19 cellular contexts compared by ENCODE assay signal in genomic region chr17:59693582-59693981, GRCh38. TPM values are rescaled to one million over a fixed set of nuclear protein-coding genes. Genes with fewer than 3 reads are reported as not detected.
DNase-seq lines count a peak whose midpoint lies in the region; FAIRE-seq and TF ChIP-seq lines count a peak whose summit lies in the region.
"Had no signal": no experiment of that assay in that cellular context is flagged by ENCODE, and none has a peak within 500 bp of the region (broad histone marks: within the 10 kb centered on the region; RNA-seq: fewer than 3 reads in every experiment).

No MANE protein-coding gene starts in this region.

- no peak for FAIRE-seq in GM12891 (lab: Jason Lieb, UNC)
- no peak for FAIRE-seq in astrocyte (lab: Jason Lieb, UNC)
- FAIRE-seq: GM19239, HTR-8/SVneo had no signal

- TF ChIP-seq CTCF in astrocyte (IDR thresholded peaks at IDR 0.05; ENCODE audit: insufficient read depth, low read depth, low read length) (no peak), neutrophil (IDR thresholded peaks at IDR 0.05) (no peak), endothelial cell (IDR thresholded peaks at IDR 0.05; ENCODE audit: unreplicated experiment) (no peak)

- H3K27ac Mint-ChIP-seq in activated T-cell treated with anti-CD3 and anti-CD28 coated beads, Interleukin-2, amount 50 U/mL, for 24 hours = peak overlapping the region; percentile 52
- H3K27ac Mint-ChIP-seq in astrocyte (ENCODE audit: unreplicated experiment) = peak overlapping the region; percentile 22
- no peak overlapping the region for H3K27ac Mint-ChIP-seq in endothelial cell (ENCODE audit: unreplicated experiment)
- H3K27ac Mint-ChIP-seq: B cell; CD4-positive, CD25-positive, alpha-beta regulatory T cell had no signal

- H3K4me3 ChIP-seq in astrocyte (ENCODE audit: insufficient read depth, low read depth, low read length) = no peak overlapping the region
- no peak overlapping the region for H3K4me3 ChIP-seq in neutrophil (ENCODE audit: low read depth in 1 of 2, low read length in 1 of 2)
- H3K4me3 ChIP-seq: Peyer's patch had no signal

- H3K79me2 ChIP-seq in astrocyte (ENCODE audit: insufficient read depth, low read length) = peaks cover 75% of the 10 kb centered on the region

- H2AFZ ChIP-seq in astrocyte (ENCODE audit: low read depth, low read length) = no peak overlapping the region

- H3K36me3 ChIP-seq in astrocyte (ENCODE audit: insufficient read depth, low read length) (peaks cover 81% of the 10 kb centered on the region), neutrophil (peaks cover 89% of the 10 kb centered on the region)

- H3K9me3 ChIP-seq in astrocyte (ENCODE audit: insufficient read depth, low read depth, low read length) (no peaks in the 10 kb centered on the region), neutrophil (no peaks in the 10 kb centered on the region)
- H3K9me3 ChIP-seq: Peyer's patch had no signal

- no peaks in the 10 kb centered on the region for H3K9me3 Mint-ChIP-seq in activated T-cell treated with anti-CD3 and anti-CD28 coated beads, Interleukin-2, amount 50 U/mL, for 24 hours
- no peaks in the 10 kb centered on the region for H3K9me3 Mint-ChIP-seq in astrocyte (ENCODE audit: unreplicated experiment)
- no peaks in the 10 kb centered on the region for H3K9me3 Mint-ChIP-seq in endothelial cell (ENCODE audit: unreplicated experiment)
- H3K9me3 Mint-ChIP-seq: CD4-positive, CD25-positive, alpha-beta regulatory T cell; H9 had no signal

- no peak overlapping the region for H3K4me3 Mint-ChIP-seq in activated T-cell treated with anti-CD3 and anti-CD28 coated beads, Interleukin-2, amount 50 U/mL, for 24 hours
- H3K4me3 Mint-ChIP-seq in astrocyte (ENCODE audit: unreplicated experiment) (no peak overlapping the region), endothelial cell (ENCODE audit: unreplicated experiment) (no peak overlapping the region)
- H3K4me3 Mint-ChIP-seq: B cell; CD4-positive, CD25-positive, alpha-beta regulatory T cell; H9 had no signal

- no peak for TF ChIP-seq POLR2A in GM12891 (IDR thresholded peaks at IDR 0.05; ENCODE audit: low read depth, low read length)

- peaks cover 37% of the 10 kb centered on the region for H3K4me1 Mint-ChIP-seq in activated T-cell treated with anti-CD3 and anti-CD28 coated beads, Interleukin-2, amount 50 U/mL, for 24 hours (ENCODE audit: low read depth)
- H3K4me1 Mint-ChIP-seq in astrocyte (ENCODE audit: low read depth, unreplicated experiment) = peaks cover 6% of the 10 kb centered on the region
- H3K4me1 Mint-ChIP-seq in endothelial cell (ENCODE audit: unreplicated experiment) = peaks cover 2% of the 10 kb centered on the region
- H3K4me1 Mint-ChIP-seq: H9 had no signal

- H3K27me3 Mint-ChIP-seq in activated T-cell treated with anti-CD3 and anti-CD28 coated beads, Interleukin-2, amount 50 U/mL, for 24 hours = no peaks in the 10 kb centered on the region
- H3K27me3 Mint-ChIP-seq in astrocyte (ENCODE audit: low read depth, unreplicated experiment) (no peaks in the 10 kb centered on the region), endothelial cell (ENCODE audit: unreplicated experiment) (peaks cover 5% of the 10 kb centered on the region)
- H3K27me3 Mint-ChIP-seq: B cell; CD4-positive, CD25-positive, alpha-beta regulatory T cell had no signal

- peaks cover 59% of the 10 kb centered on the region for H4K20me1 ChIP-seq in astrocyte (ENCODE audit: insufficient read depth, low read length)

- H3K27me3 ChIP-seq in astrocyte (ENCODE audit: insufficient read depth, low read length) (no peaks in the 10 kb centered on the region), neutrophil (no peaks in the 10 kb centered on the region)
- H3K27me3 ChIP-seq: Peyer's patch had no signal

- H3K4me2 ChIP-seq in astrocyte (ENCODE audit: low read length) = no peak overlapping the region

- H3K4me1 ChIP-seq in astrocyte (ENCODE audit: insufficient read depth, low read length) (no peaks in the 10 kb centered on the region), neutrophil (ENCODE audit: control insufficient read depth in 1 of 2, insufficient read depth in 1 of 2, low read depth in 1 of 2, low read length in 1 of 2) (peaks cover 11 to 12% of the 10 kb centered on the region in 2 experiments)

- H3K9ac ChIP-seq in astrocyte (ENCODE audit: low read length) = no peak overlapping the region

- no peak overlapping the region for H3K27ac ChIP-seq in astrocyte (ENCODE audit: low read depth, low read length)
- H3K27ac ChIP-seq in neutrophil = peak overlapping the region; percentile 58
- H3K27ac ChIP-seq: HL-60, Peyer's patch had no signal

- H3K36me3 Mint-ChIP-seq in activated T-cell treated with anti-CD3 and anti-CD28 coated beads, Interleukin-2, amount 50 U/mL, for 24 hours (ENCODE audit: low read depth) = peaks cover 97% of the 10 kb centered on the region
- H3K36me3 Mint-ChIP-seq in astrocyte (ENCODE audit: low read depth, unreplicated experiment) (peaks cover 30% of the 10 kb centered on the region), endothelial cell (ENCODE audit: low read depth, unreplicated experiment) (peaks cover 41% of the 10 kb centered on the region)

- no peak for DNase-seq in activated T-cell treated with anti-CD3 and anti-CD28 coated beads, Interleukin-2, amount 50 U/mL, for 24 hours
- no peak for DNase-seq in activated T-cell treated with anti-CD3 and anti-CD28 coated beads for 4 hours
- DNase-seq in GM12891 (ENCODE audit: insufficient read length, low spot score) = no peak
- no peak for DNase-seq in astrocyte (ENCODE audit: low read depth)
- no peak for DNase-seq in SW 1271 (lab: John Stamatoyannopoulos, UW)
- DNase-seq in endothelial cell (ENCODE audit: low spot score) = no peak
- DNase-seq: CD4-positive, CD25-positive, alpha-beta regulatory T cell; H9; NCI-H1105 treated with DMSO at 0.1 percent for 48 hours; NCI-H1694 treated with DMSO at 0.1 percent for 48 hours; NCI-H226; NCI-H524 treated with DMSO at 0.1 percent for 48 hours; Peyer's patch; Right ventricle myocardium superior had no signal

TF ChIP-seq in GM12891, 5 proteins besides CTCF, POLR2A, EP300 and RAD21:
- 0 out of 2 replicates have a peak, but pooled peaks have one; percentile 25 for TF ChIP-seq POLR2AphosphoS5 (IDR thresholded peaks at IDR 0.05; ENCODE audit: low read depth, low read length)
- no peak for TF ChIP-seq PAX5 (IDR thresholded peaks at IDR 0.05; ENCODE audit: insufficient read depth, low read length, severe bottlenecking)
- TF ChIP-seq POU2F2 (IDR thresholded peaks at IDR 0.05; ENCODE audit: low read depth, low read length) = no peak

RNA-seq across cellular contexts. Expression of gene PTRH2, which starts 13.6 kb away (rescaled TPM):
- polyA plus RNA-seq in GM12891 (2012; ENCODE audit: low read depth, missing spikeins) = 46.2 TPM
- total RNA-seq in astrocyte = 34.5 and 36.3 TPM in 2 replicates
- total RNA-seq in endothelial cell (ENCODE audit: unreplicated experiment) = 15.4 TPM

RNA-seq across cellular contexts. Expression of gene VMP1, which starts 13.9 kb away (rescaled TPM):
- 66.9 TPM for polyA plus RNA-seq in GM12891 (2012; ENCODE audit: low read depth, missing spikeins)
- total RNA-seq in astrocyte (288 and 314 TPM in 2 replicates), endothelial cell (ENCODE audit: unreplicated experiment) (64.9 TPM)
